In the genomic region with DNA sequence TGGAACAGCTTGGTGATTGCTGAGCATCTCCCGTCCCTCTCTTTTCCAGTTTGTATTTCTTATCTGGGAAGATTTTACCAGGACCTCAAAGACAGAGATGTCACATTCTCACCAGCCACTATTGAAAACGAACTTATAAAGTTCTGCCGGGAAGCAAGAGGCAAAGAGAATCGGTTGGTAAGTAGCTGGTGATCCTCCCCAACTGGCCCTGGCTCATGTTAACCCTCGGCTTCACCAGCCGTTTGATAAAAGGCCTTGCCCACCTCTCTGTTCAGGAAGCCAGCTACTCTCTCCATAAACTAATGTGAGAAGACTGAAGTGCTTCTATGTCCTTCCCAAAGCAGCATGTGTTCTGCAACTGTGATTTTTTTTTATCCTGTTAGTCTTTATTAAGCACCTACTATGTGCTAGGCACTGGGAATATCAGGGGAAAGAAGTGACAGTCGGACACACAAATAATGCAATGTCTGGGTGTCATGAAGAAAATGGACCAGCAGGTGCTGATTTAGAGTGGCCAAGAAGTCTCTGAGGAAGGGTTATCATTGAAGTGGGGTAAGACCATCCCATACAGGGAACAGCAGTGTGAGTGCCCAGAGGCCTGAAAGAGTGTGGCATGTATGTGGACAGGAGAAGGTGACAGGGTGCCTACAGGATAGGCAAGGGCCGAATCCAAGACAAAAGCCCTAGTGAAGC, we compare ENCODE assay signal across 8 cellular contexts. TPM values are rescaled to one million over a fixed set of nuclear protein-coding genes. Genes with fewer than 3 reads are reported as not detected.
A peak's percentile ranks its signal among the peaks of the same experiment; 100 is the strongest.
DNase-seq lines count a peak whose midpoint lies in the region; ATAC-seq, FAIRE-seq and TF ChIP-seq lines count a peak whose summit lies in the region.

No MANE protein-coding gene starts in this region.

- peak overlapping the region; percentile 82 to 95 (median 92) for H3K27ac ChIP-seq in gastroesophageal sphincter
- peak overlapping the region in 1 of 2 donors; percentile 81 for H3K27ac ChIP-seq in small intestine (ENCODE audit: low read depth in 1 of 2, low read length in 1 of 2)

- H3K27me3 ChIP-seq in gastroesophageal sphincter, result no peaks in the 10 kb centered on the region
- no peaks in the 10 kb centered on the region for H3K27me3 ChIP-seq in small intestine (ENCODE audit: control insufficient read depth in 2 of 2, insufficient read depth in 2 of 2, low read length in 2 of 2)

- WGBS in gastroesophageal sphincter (ENCODE audit: low coverage in 1 of 2), 2 donors, result 28 to 36% methylated on average over 7 to 8 of the region's 8 CpGs
- WGBS in small intestine, 3 donors, result 19 to 28% (median 23%) methylated on average over 8 of the region's 8 CpGs

- no peak for FAIRE-seq in small intestine (lab: Jason Lieb, UNC)

- ATAC-seq in gastroesophageal sphincter (no peak), HG02885 (IDR thresholded peaks at IDR 0.05; ENCODE audit: poor library complexity, unreplicated experiment) (no peak)

- TF ChIP-seq EP300 in gastroesophageal sphincter (IDR thresholded peaks at IDR 0.05), result no peak

- DNase-seq in HFF-Myc (ENCODE audit: extremely low read depth, low read depth), result no peak
- DNase-seq in small intestine, result no peak
- DNase-seq in activated effector memory CD4-positive, alpha-beta T cell treated with Interleukin-2 at 50 U/mL for 16 hours, result no peak
- DNase-seq in cerebellum (ENCODE audit: low spot score), result no peak
- DNase-seq in NCI-H1105 treated with DMSO at 0.1 percent for 48 hours (lab: John Stamatoyannopoulos, UW), result no peak

- H3K4me3 ChIP-seq in HFF-Myc (replicated peaks; ENCODE audit: low read depth, low read length) (peak overlapping the region; percentile 97), WI38 (ENCODE audit: low read depth, low read length) (peak overlapping the region; percentile 78), gastroesophageal sphincter (peak overlapping the region in 1 of 2 donors; percentile 82), small intestine (ENCODE audit: low read depth in 1 of 2, low read length in 2 of 2) (peak overlapping the region; percentile 85)

- H3K4me1 ChIP-seq in gastroesophageal sphincter (peaks cover 0 to 62% (median 26%) of the 10 kb centered on the region in 3 donors), small intestine (ENCODE audit: control insufficient read depth in 2 of 2, insufficient read depth in 1 of 2, low read depth in 1 of 2, low read length in 1 of 2) (peaks cover 0 to 2% of the 10 kb centered on the region in 2 donors)

- H3K36me3 ChIP-seq in gastroesophageal sphincter (peaks cover 0 to 32% of the 10 kb centered on the region in 2 donors), small intestine (ENCODE audit: control insufficient read depth in 2 of 2, insufficient read depth in 2 of 2, low read length in 2 of 2) (peaks cover 0 to 8% of the 10 kb centered on the region in 2 donors)

- TF ChIP-seq POLR2A in gastroesophageal sphincter (IDR thresholded peaks at IDR 0.05), result no peak

- TF ChIP-seq CTCF in HFF-Myc (IDR thresholded peaks at IDR 0.05; ENCODE audit: low read depth, low read length, missing control alignments), result no peak
- TF ChIP-seq CTCF in WI38 (IDR thresholded peaks at IDR 0.05; ENCODE audit: low read depth, low read length), result no peak
- TF ChIP-seq CTCF in gastroesophageal sphincter (IDR thresholded peaks at IDR 0.05), result peak in 1 of 4 experiments; percentile 2

- H3K9me3 ChIP-seq in gastroesophageal sphincter (no peaks in the 10 kb centered on the region), small intestine (ENCODE audit: control insufficient read depth, low read depth) (no peaks in the 10 kb centered on the region)

RNA-seq across cellular contexts. Expression of gene MANF, which starts 1.2 kb away (rescaled TPM):
- 10 to 100 TPM; 13.7 to 38.3 (median 22.8) TPM for total RNA-seq in gastroesophageal sphincter
- polyA plus RNA-seq in small intestine, result 100 to 1,000 TPM in 1 of 3 donors, 10 to 100 TPM in 2; 17.7 to 141 (median 52.7) TPM
- 19.3 TPM for total RNA-seq in cerebellum

RNA-seq across cellular contexts. Expression of gene RBM15B, which starts 4.8 kb away (rescaled TPM):
- total RNA-seq in gastroesophageal sphincter (10 to 100 TPM; 28.5 to 51.1 (median 32.7) TPM), cerebellum (30.5 TPM)
- polyA plus RNA-seq in small intestine, result 10 to 100 TPM in 1 of 3 donors, 1 to 10 TPM in 2; 8.9 to 18.3 (median 9.6) TPM
